In genomic region chr18:65938592-65939372, GRCh38 we compare ENCODE assay signal across 8 cellular contexts.
DNase-seq lines count a peak whose midpoint lies in the region; ATAC-seq and TF ChIP-seq lines count a peak whose summit lies in the region.

No MANE protein-coding gene starts in this region.

- POLR2A ChIA-PET in activated CD4-positive, alpha-beta T cell treated with anti-CD3 and anti-CD28 coated beads, Interleukin-2, amount 10 ng/mL, durations not matched to agents 7 days and 5 days (lab: Charles Lee) = no interaction called here

- H3K36me3 Mint-ChIP-seq in activated CD4-positive, alpha-beta T cell treated with anti-CD3 and anti-CD28 coated beads, Interleukin-2, amount 10 ng/mL, durations not matched to agents 7 days and 5 days (ENCODE audit: low read depth) = no peaks in the 10 kb centered on the region

- H3K9me3 Mint-ChIP-seq in activated CD4-positive, alpha-beta T cell treated with anti-CD3 and anti-CD28 coated beads, Interleukin-2, amount 10 ng/mL, durations not matched to agents 7 days and 5 days = no peaks in the 10 kb centered on the region

- no peak overlapping the region for H3K4me3 ChIP-seq in DOHH2 (ENCODE audit: low read length)
- H3K4me3 ChIP-seq in Karpas-422 (ENCODE audit: low read length) = no peak overlapping the region
- no peak overlapping the region for H3K4me3 ChIP-seq in ascending aorta

- no peak overlapping the region for H3K27ac Mint-ChIP-seq in activated CD4-positive, alpha-beta T cell treated with anti-CD3 and anti-CD28 coated beads, Interleukin-2, amount 10 ng/mL, durations not matched to agents 7 days and 5 days

- H3F3A ChIP-seq in DOHH2 (ENCODE audit: control insufficient read depth, insufficient read depth) = no peaks in the 10 kb centered on the region

- no peak overlapping the region for H2AFZ ChIP-seq in Karpas-422 (ENCODE audit: low read length)

- H3K9me3 ChIP-seq in DOHH2 (ENCODE audit: control insufficient read depth, insufficient read depth, low read length) = no peaks in the 10 kb centered on the region
- H3K9me3 ChIP-seq in Karpas-422 (ENCODE audit: low read length) = peaks cover 15% of the 10 kb centered on the region
- no peaks in the 10 kb centered on the region for H3K9me3 ChIP-seq in ascending aorta

- H3K27me3 Mint-ChIP-seq in activated CD4-positive, alpha-beta T cell treated with anti-CD3 and anti-CD28 coated beads, Interleukin-2, amount 10 ng/mL, durations not matched to agents 7 days and 5 days = no peaks in the 10 kb centered on the region

- DNase-seq in Karpas-422 = peak; percentile 91
- peak; percentile 17 for DNase-seq in SW480 (ENCODE audit: low spot score)
- peak; percentile 54 for DNase-seq in kidney tubule cell (ENCODE audit: low spot score)
- no peak for DNase-seq in ascending aorta (ENCODE audit: low spot score in 2 of 2)
- DNase-seq in activated CD4-positive, alpha-beta T cell treated with anti-CD3 and anti-CD28 coated beads, Interleukin-2, amount 10 ng/mL, durations not matched to agents 7 days and 5 days = no peak

- H4K20me1 ChIP-seq in DOHH2 (ENCODE audit: control insufficient read depth, insufficient read depth, low read depth, low read length) (no peaks in the 10 kb centered on the region), Karpas-422 (ENCODE audit: insufficient read depth, low read depth, low read length) (no peaks in the 10 kb centered on the region)

- H3K9ac ChIP-seq in Karpas-422 (ENCODE audit: low read length) = no peak overlapping the region

- H3K4me2 ChIP-seq in DOHH2 (ENCODE audit: low read length) (no peak overlapping the region), Karpas-422 (ENCODE audit: low read depth, low read length, poor library complexity, severe bottlenecking) (no peak overlapping the region)

- H3K79me2 ChIP-seq in DOHH2 (ENCODE audit: control insufficient read depth, low read length) = no peaks in the 10 kb centered on the region
- no peaks in the 10 kb centered on the region for H3K79me2 ChIP-seq in Karpas-422 (ENCODE audit: low read length)

- H3K9me2 ChIP-seq in DOHH2 (replicated peaks; ENCODE audit: control insufficient read depth, low read length) (no peaks in the 10 kb centered on the region), Karpas-422 (replicated peaks; ENCODE audit: insufficient read depth, low read length) (no peaks in the 10 kb centered on the region)

- intact Hi-C loops in ascending aorta (cut with DNase I) = no loop called here

- H3K27ac ChIP-seq in DOHH2 (ENCODE audit: low read depth, low read length) (no peak overlapping the region), Karpas-422 (ENCODE audit: low read length) (no peak overlapping the region), ascending aorta (no peak overlapping the region)

- CTCF ChIA-PET in activated CD4-positive, alpha-beta T cell treated with anti-CD3 and anti-CD28 coated beads, Interleukin-2, amount 10 ng/mL, durations not matched to agents 7 days and 5 days (lab: Charles Lee) = no interaction called here

- TF ChIP-seq CTCF in DOHH2 (IDR thresholded peaks at IDR 0.05; ENCODE audit: low read depth, low read length, poor library complexity, severe bottlenecking) = peak; percentile 60
- no peak for TF ChIP-seq CTCF in ascending aorta (IDR thresholded peaks at IDR 0.05)

- H3K4me3 Mint-ChIP-seq in activated CD4-positive, alpha-beta T cell treated with anti-CD3 and anti-CD28 coated beads, Interleukin-2, amount 10 ng/mL, durations not matched to agents 7 days and 5 days = no peak overlapping the region

- H3K4me1 Mint-ChIP-seq in activated CD4-positive, alpha-beta T cell treated with anti-CD3 and anti-CD28 coated beads, Interleukin-2, amount 10 ng/mL, durations not matched to agents 7 days and 5 days = no peaks in the 10 kb centered on the region

- H3K4me1 ChIP-seq in DOHH2 (ENCODE audit: control insufficient read depth, low read length) (no peaks in the 10 kb centered on the region), Karpas-422 (ENCODE audit: low read length) (no peaks in the 10 kb centered on the region), ascending aorta (no peaks in the 10 kb centered on the region)

- H3K27me3 ChIP-seq in DOHH2 (ENCODE audit: control insufficient read depth, low read length) (no peaks in the 10 kb centered on the region), Karpas-422 (ENCODE audit: low read length) (no peaks in the 10 kb centered on the region), ascending aorta (no peaks in the 10 kb centered on the region)

- ATAC-seq in GM21526 (IDR thresholded peaks at IDR 0.05; ENCODE audit: low FRiP score, unreplicated experiment) (peak; percentile 50), HG03045 (IDR thresholded peaks at IDR 0.05; ENCODE audit: unreplicated experiment) (no peak)

- H3K36me3 ChIP-seq in DOHH2 (ENCODE audit: control insufficient read depth, low read length) (no peaks in the 10 kb centered on the region), Karpas-422 (ENCODE audit: insufficient read depth, low read length) (no peaks in the 10 kb centered on the region), ascending aorta (no peaks in the 10 kb centered on the region)

Comparison
In these comparisons a context has a peak if more than half of its experiments do, and no peak if none do; other contexts are left out.
1. DNase-seq: peak in Karpas-422 (single experiment), SW480 (single experiment) and kidney tubule cell (single experiment); none in ascending aorta (0 of 2) and activated CD4-positive, alpha-beta T cell treated with anti-CD3 and anti-CD28 coated beads, Interleukin-2, amount 10 ng/mL, durations not matched to agents 7 days and 5 days (single experiment).